Comparison of ENCODE assay signal across 14 cellular contexts in the genomic region with DNA sequence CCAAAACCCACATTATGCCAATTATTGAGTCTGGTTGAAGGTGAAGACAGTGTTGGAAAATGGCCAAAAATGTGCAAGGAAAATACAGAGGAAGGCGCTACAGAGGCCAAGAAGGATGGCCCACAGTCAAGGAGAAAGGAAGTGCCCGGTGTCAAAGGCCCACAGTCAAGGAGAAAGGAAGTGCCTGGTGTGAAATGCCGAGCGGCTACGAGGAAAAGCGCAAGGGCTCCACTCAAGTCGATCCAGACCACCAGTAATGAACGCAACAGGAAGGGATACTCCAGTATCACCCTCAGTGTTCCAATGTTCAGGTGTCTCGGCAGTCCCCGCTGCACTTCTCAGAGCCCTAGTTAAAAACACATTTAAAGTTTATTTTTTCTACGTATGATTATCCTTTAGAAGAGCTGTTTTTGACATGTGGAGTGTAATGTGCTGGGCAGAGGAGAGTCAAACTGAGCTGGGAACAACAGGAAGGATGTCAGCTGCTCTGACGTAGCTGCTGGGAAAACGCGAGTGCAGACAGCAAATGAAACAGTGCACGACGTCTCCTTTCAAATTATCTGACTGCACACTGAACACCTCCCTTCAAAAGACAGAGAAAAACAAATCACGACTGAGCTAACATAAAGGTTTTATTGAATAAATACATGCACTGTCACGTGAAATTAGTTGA. TPM values are rescaled to one million over a fixed set of nuclear protein-coding genes. Genes with fewer than 3 reads are reported as not detected.
DNase-seq lines count a peak whose midpoint lies in the region; ATAC-seq lines count a peak whose summit lies in the region.
"Had no signal": no experiment of that assay in that cellular context is flagged by ENCODE, and none has a peak within 500 bp of the region (broad histone marks: within the 10 kb centered on the region; RNA-seq: fewer than 3 reads in every experiment).

No MANE protein-coding gene starts in this region.

- H3K27me3 ChIP-seq in MG63 = no peaks in the 10 kb centered on the region
- H3K27me3 ChIP-seq: heart left ventricle, Peyer's patch had no signal

- H3K27ac Mint-ChIP-seq in activated CD4-positive, alpha-beta T cell treated with anti-CD3 and anti-CD28 coated beads, Interleukin-2, amount 10 ng/mL, durations not matched to agents 24 days and 14 days = peak overlapping the region; percentile 10
- H3K27ac Mint-ChIP-seq in activated T-helper 1 cell treated with anti-CD3 and anti-CD28 coated beads, Interleukin-12 subunit alpha, Interleukin-12 subunit beta, Interleukin-2, Interleukin-4 antibody, amounts not matched to agents 30 ng/mL and 10 ng/mL and 1 ng/mL, durations not matched to agents 14 hours and 24 hours and 36 hours = peak overlapping the region; percentile 25

- ATAC-seq in GM19035 (IDR thresholded peaks at IDR 0.05; ENCODE audit: unreplicated experiment) = no peak
- ATAC-seq: A549, left colon had no signal

- no peak overlapping the region for H3K4me3 Mint-ChIP-seq in activated CD4-positive, alpha-beta T cell treated with anti-CD3 and anti-CD28 coated beads, Interleukin-2, amount 10 ng/mL, durations not matched to agents 24 days and 14 days
- no peak overlapping the region for H3K4me3 Mint-ChIP-seq in activated T-helper 1 cell treated with anti-CD3 and anti-CD28 coated beads, Interleukin-12 subunit alpha, Interleukin-12 subunit beta, Interleukin-2, Interleukin-4 antibody, amounts not matched to agents 30 ng/mL and 10 ng/mL and 1 ng/mL, durations not matched to agents 14 hours and 24 hours and 36 hours

- no peaks in the 10 kb centered on the region for H3K36me3 ChIP-seq in MG63

- H3K27me3 Mint-ChIP-seq in activated CD4-positive, alpha-beta T cell treated with anti-CD3 and anti-CD28 coated beads, Interleukin-2, amount 10 ng/mL, durations not matched to agents 24 days and 14 days = no peaks in the 10 kb centered on the region
- no peaks in the 10 kb centered on the region for H3K27me3 Mint-ChIP-seq in activated T-helper 1 cell treated with anti-CD3 and anti-CD28 coated beads, Interleukin-12 subunit alpha, Interleukin-12 subunit beta, Interleukin-2, Interleukin-4 antibody, amounts not matched to agents 30 ng/mL and 10 ng/mL and 1 ng/mL, durations not matched to agents 14 hours and 24 hours and 36 hours (ENCODE audit: insufficient read depth)

- H3K4me1 Mint-ChIP-seq in activated CD4-positive, alpha-beta T cell treated with anti-CD3 and anti-CD28 coated beads, Interleukin-2, amount 10 ng/mL, durations not matched to agents 24 days and 14 days = peaks cover 9% of the 10 kb centered on the region
- peaks cover 5% of the 10 kb centered on the region for H3K4me1 Mint-ChIP-seq in activated T-helper 1 cell treated with anti-CD3 and anti-CD28 coated beads, Interleukin-12 subunit alpha, Interleukin-12 subunit beta, Interleukin-2, Interleukin-4 antibody, amounts not matched to agents 30 ng/mL and 10 ng/mL and 1 ng/mL, durations not matched to agents 14 hours and 24 hours and 36 hours (ENCODE audit: low read depth)

- H3K4me3 ChIP-seq in MG63 = no peak overlapping the region
- H3K4me3 ChIP-seq: A549, heart left ventricle, Peyer's patch had no signal

- peak; percentile 48 for DNase-seq in activated CD4-positive, alpha-beta T cell treated with anti-CD3 and anti-CD28 coated beads, Interleukin-2, amount 10 ng/mL, durations not matched to agents 24 days and 14 days
- no peak for DNase-seq in activated CD4-positive, alpha-beta T cell treated with anti-CD3 and anti-CD28 coated beads, Interleukin-2, amount 50 U/mL, for 48 hours
- DNase-seq in activated T-helper 1 cell treated with anti-CD3 and anti-CD28 coated beads, Interleukin-12 subunit alpha, Interleukin-12 subunit beta, Interleukin-2, Interleukin-4 antibody, amounts not matched to agents 30 ng/mL and 10 ng/mL and 1 ng/mL, durations not matched to agents 14 hours and 24 hours and 36 hours (ENCODE audit: low spot score) = no peak
- DNase-seq in iris pigment epithelial cell (ENCODE audit: low read depth) = peak; percentile 39
- DNase-seq in retina = peak; percentile 42
- no peak for DNase-seq in T1000 (lab: John Stamatoyannopoulos, UW)
- DNase-seq in MG63 = no peak
- DNase-seq: heart left ventricle, left colon, NCI-H1092 treated with DMSO at 0.1 percent for 48 hours, NCI-H510A treated with DMSO at 0.1 percent for 48 hours, Peyer's patch had no signal

- no peaks in the 10 kb centered on the region for H3K9me3 ChIP-seq in MG63
- H3K9me3 ChIP-seq: A549, heart left ventricle, Peyer's patch had no signal

- intact Hi-C loops in activated CD4-positive, alpha-beta T cell treated with anti-CD3 and anti-CD28 coated beads, Interleukin-2, amount 10 ng/mL, durations not matched to agents 24 days and 14 days (cut with micrococcal nuclease) = no loop called here
- intact Hi-C loops in activated T-helper 1 cell treated with anti-CD3 and anti-CD28 coated beads, Interleukin-12 subunit alpha, Interleukin-12 subunit beta, Interleukin-2, Interleukin-4 antibody, amounts not matched to agents 30 ng/mL and 10 ng/mL and 1 ng/mL, durations not matched to agents 14 hours and 24 hours and 36 hours (cut with micrococcal nuclease) = no loop called here

- H3K9me3 Mint-ChIP-seq in activated CD4-positive, alpha-beta T cell treated with anti-CD3 and anti-CD28 coated beads, Interleukin-2, amount 10 ng/mL, durations not matched to agents 24 days and 14 days = no peaks in the 10 kb centered on the region
- H3K9me3 Mint-ChIP-seq in activated T-helper 1 cell treated with anti-CD3 and anti-CD28 coated beads, Interleukin-12 subunit alpha, Interleukin-12 subunit beta, Interleukin-2, Interleukin-4 antibody, amounts not matched to agents 30 ng/mL and 10 ng/mL and 1 ng/mL, durations not matched to agents 14 hours and 24 hours and 36 hours = no peaks in the 10 kb centered on the region

- H3K36me3 Mint-ChIP-seq in activated CD4-positive, alpha-beta T cell treated with anti-CD3 and anti-CD28 coated beads, Interleukin-2, amount 10 ng/mL, durations not matched to agents 24 days and 14 days (ENCODE audit: low read depth) = peaks cover 39% of the 10 kb centered on the region
- H3K36me3 Mint-ChIP-seq in activated T-helper 1 cell treated with anti-CD3 and anti-CD28 coated beads, Interleukin-12 subunit alpha, Interleukin-12 subunit beta, Interleukin-2, Interleukin-4 antibody, amounts not matched to agents 30 ng/mL and 10 ng/mL and 1 ng/mL, durations not matched to agents 14 hours and 24 hours and 36 hours (ENCODE audit: low read depth) = peaks cover 29% of the 10 kb centered on the region

RNA-seq across cellular contexts. Expression of a gene that starts 25.9 kb away (rescaled TPM):
- total RNA-seq in activated CD4-positive, alpha-beta T cell treated with anti-CD3 and anti-CD28 coated beads, Interleukin-2, amount 10 ng/mL, durations not matched to agents 24 days and 14 days = 94.6 and 96.3 TPM in 2 replicates
- total RNA-seq in activated T-helper 1 cell treated with anti-CD3 and anti-CD28 coated beads, Interleukin-12 subunit alpha, Interleukin-12 subunit beta, Interleukin-2, Interleukin-4 antibody, amounts not matched to agents 30 ng/mL and 10 ng/mL and 1 ng/mL, durations not matched to agents 14 hours and 24 hours and 36 hours = 76.5 and 86.9 TPM in 2 replicates
- 13.8 and 15.6 TPM in 2 replicates for total RNA-seq in MG63 (2014; rRNA removed; shearing (Covaris generic); ENCODE audit: low replicate concordance)

Comparison
In these comparisons a context has a peak if more than half of its experiments do, and no peak if none do; other contexts are left out.
1. DNase-seq: peak in activated CD4-positive, alpha-beta T cell treated with anti-CD3 and anti-CD28 coated beads, Interleukin-2, amount 10 ng/mL, durations not matched to agents 24 days and 14 days (single experiment), iris pigment epithelial cell (single experiment) and retina (single experiment); none in activated CD4-positive, alpha-beta T cell treated with anti-CD3 and anti-CD28 coated beads, Interleukin-2, amount 50 U/mL, for 48 hours (0 of 2), activated T-helper 1 cell treated with anti-CD3 and anti-CD28 coated beads, Interleukin-12 subunit alpha, Interleukin-12 subunit beta, Interleukin-2, Interleukin-4 antibody, amounts not matched to agents 30 ng/mL and 10 ng/mL and 1 ng/mL, durations not matched to agents 14 hours and 24 hours and 36 hours (single experiment), T1000 (single experiment) and MG63 (single experiment).